Comparison of ENCODE assay signal across 16 cellular contexts in the genomic region with DNA sequence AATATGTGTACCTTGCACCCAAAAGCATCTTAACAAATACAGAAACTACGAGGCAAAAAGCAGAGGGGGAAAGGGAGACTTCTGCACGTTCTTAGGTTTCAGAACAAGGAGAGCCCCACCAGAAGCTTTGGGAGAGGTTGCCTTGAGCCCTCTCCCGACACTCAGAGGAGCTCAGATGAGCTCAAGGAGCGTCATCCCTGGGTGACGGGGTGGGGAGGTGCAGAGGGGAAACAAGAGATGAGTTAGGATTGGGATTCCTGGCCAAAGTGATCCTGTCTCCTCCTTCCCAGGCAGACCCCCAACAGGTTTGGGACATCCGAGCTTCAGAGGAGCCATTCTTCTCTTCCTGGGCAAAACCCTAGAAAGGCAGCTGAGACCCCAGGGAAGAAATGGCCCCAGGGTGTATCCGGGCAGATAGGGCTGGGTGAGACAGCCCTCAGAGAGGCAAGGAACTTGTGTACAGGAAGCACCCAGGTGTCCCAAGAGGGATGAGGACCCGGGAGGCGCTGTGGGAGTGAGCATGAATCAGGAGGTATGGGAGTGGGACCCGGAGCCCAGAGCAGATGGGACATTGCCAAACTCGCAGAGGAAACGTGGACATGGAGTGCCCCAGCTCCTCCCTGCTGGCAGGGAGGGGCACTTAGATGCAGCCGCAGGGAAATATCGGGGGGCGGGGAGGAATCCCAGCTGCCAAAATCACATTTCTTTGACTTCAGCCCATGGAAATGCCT. TPM values are rescaled to one million over a fixed set of nuclear protein-coding genes. Genes with fewer than 3 reads are reported as not detected.
A peak's percentile ranks its signal among the peaks of the same experiment; 100 is the strongest.
DNase-seq lines count a peak whose midpoint lies in the region; ATAC-seq and TF ChIP-seq lines count a peak whose summit lies in the region.
"Had no signal": no experiment of that assay in that cellular context is flagged by ENCODE, and none has a peak within 500 bp of the region (broad histone marks: within the 10 kb centered on the region; RNA-seq: fewer than 3 reads in every experiment).

No MANE protein-coding gene starts in this region.

- no peaks in the 10 kb centered on the region for H4K20me1 ChIP-seq in SK-N-SH (ENCODE audit: insufficient read depth)

- H3K4me2 ChIP-seq in SK-N-SH = no peak overlapping the region

- no peak for ATAC-seq in SK-N-SH treated with all-trans-retinoic acid at 6 μM for 48 hours
- ATAC-seq: activated T-helper 17 cell treated with anti-CD3 and anti-CD28 coated beads, Interleukin-2, amount 50 U/mL, for 72 hours had no signal

- no peak for TF ChIP-seq RAD21 in SK-N-SH (IDR thresholded peaks at IDR 0.05; ENCODE audit: low read length)

- H3K79me2 ChIP-seq in SK-N-SH (ENCODE audit: insufficient read depth) = no peaks in the 10 kb centered on the region

- POLR2A ChIA-PET in SK-N-SH (lab: Yijun Ruan, JAX) = interaction anchor here (0.7 kb wide), 1 partner anchor 13 kb away, joined by 3 read pairs; the partner anchor contains the start of gene C1QTNF6
- POLR2A ChIA-PET in RWPE1 (lab: Yijun Ruan, JAX; ENCODE audit: low non-redundant PET) = no interaction called here

- no peaks in the 10 kb centered on the region for H3F3A ChIP-seq in SK-N-SH (replicated peaks; ENCODE audit: insufficient read depth)

- DNase-seq in SK-N-SH (peak; percentile 8), RWPE1 (ENCODE audit: low spot score) (no peak), islet precursor cell (peak; percentile 39), NCI-H2171 (lab: John Stamatoyannopoulos, UW) (no peak), SW480 (ENCODE audit: low spot score) (no peak), NCI-H2081 treated with DMSO at 0.1 percent for 48 hours (lab: John Stamatoyannopoulos, UW) (no peak)
- DNase-seq: activated CD4-positive, alpha-beta T cell treated with anti-CD3 and anti-CD28 coated beads, Interleukin-2, amount 10 ng/mL, durations not matched to agents 7 days and 5 days; NCI-H2107; NCI-H774; stimulated activated naive CD4-positive, alpha-beta T cell treated with Interleukin-2 at 50 U/mL for 16 hours had no signal

- H2AFZ ChIP-seq in SK-N-SH (ENCODE audit: low read depth) = no peak overlapping the region

- TF ChIP-seq CTCF in SK-N-SH (IDR thresholded peaks at IDR 0.05) (no peak), RWPE1 (conservative IDR thresholded peaks at IDR 0.05; ENCODE audit: low read depth) (no peak)

- H3K27me3 ChIP-seq in SK-N-SH (ENCODE audit: insufficient read depth) = no peaks in the 10 kb centered on the region

- 86% methylated on average over 14 of the region's 15 CpGs for WGBS in SK-N-SH (ENCODE audit: low lambda C conversion rate)

- TF ChIP-seq EP300 in SK-N-SH (IDR thresholded peaks at IDR 0.05; ENCODE audit: borderline replicate concordance in 1 of 2, low read depth in 1 of 2, low read length in 1 of 2) = no peak

- CTCF ChIA-PET in SK-N-SH (lab: Yijun Ruan, JAX) = interaction anchor here (0.8 to 19.4 kb wide), 4 partner anchors 10 to 374 kb away, joined by 3 to 190 read pairs (median 5); no protein-coding TSS in a partner anchor
- CTCF ChIA-PET in RWPE1 (lab: Yijun Ruan, JAX) = interaction anchor here (0.6 kb wide), 1 partner anchor 92 kb away, joined by 3 read pairs; no protein-coding TSS in a partner anchor

- no peaks in the 10 kb centered on the region for H3K9me2 ChIP-seq in SK-N-SH

- peaks cover 0 to 2% of the 10 kb centered on the region in 2 experiments for H3K36me3 ChIP-seq in SK-N-SH (replicated peaks in 1 of 2; ENCODE audit: control insufficient read depth in 1 of 2, insufficient read depth in 2 of 2, low read length in 1 of 2)

- no peak overlapping the region for H3K4me3 ChIP-seq in SK-N-SH (ENCODE audit: low read depth in 2 of 2, low read length in 1 of 2)
- H3K4me3 ChIP-seq in skin epidermis = no peak overlapping the region
- H3K4me3 ChIP-seq: lung had no signal

- H3K9me3 ChIP-seq in SK-N-SH = no peaks in the 10 kb centered on the region

- no peak overlapping the region for H3K9ac ChIP-seq in SK-N-SH

- H3K27ac ChIP-seq in SK-N-SH (ENCODE audit: low read depth in 2 of 2, low read length in 1 of 2) = no peak overlapping the region; a peak in 1 of 4 replicates
- peak overlapping the region; percentile 73 for H3K27ac ChIP-seq in RWPE1
- peak overlapping the region in 18 of 21 experiments; percentile 12 to 86 (median 61) for H3K27ac ChIP-seq in skin epidermis
- H3K27ac ChIP-seq: 22Rv1 had no signal

- peaks cover 0 to 41% of the 10 kb centered on the region in 2 experiments; a peak in 1 of 4 replicates for H3K4me1 ChIP-seq in SK-N-SH (ENCODE audit: control insufficient read depth in 1 of 2, insufficient read depth in 2 of 2, low read depth in 1 of 2, low read length in 1 of 2)

TF ChIP-seq in SK-N-SH, 30 proteins besides CTCF, POLR2A, EP300 and RAD21 (continues in another document):
- no peak for TF ChIP-seq RFX5 (IDR thresholded peaks at IDR 0.05; ENCODE audit: low read length)
- no peak for TF ChIP-seq PBX3 (IDR thresholded peaks at IDR 0.05)

TF ChIP-seq in SK-N-SH treated with all-trans-retinoic acid at 6 μM for 48 hours, 23 proteins besides CTCF, POLR2A, EP300 and RAD21:
- TF ChIP-seq TCF4 (CRISPR knock-in tag; IDR thresholded peaks at IDR 0.05; ENCODE audit: borderline replicate concordance) (no peak), ZC3H10 (CRISPR knock-in tag; IDR thresholded peaks at IDR 0.05) (no peak), ZNF565 (CRISPR knock-in tag; conservative IDR thresholded peaks at IDR 0.05; ENCODE audit: low read depth) (no peak), ZFP3 (CRISPR knock-in tag; IDR thresholded peaks at IDR 0.05) (no peak), ZNF70 (CRISPR knock-in tag; IDR thresholded peaks at IDR 0.05) (no peak), POU6F1 (CRISPR knock-in tag; IDR thresholded peaks at IDR 0.05; ENCODE audit: borderline replicate concordance, low read depth) (no peak), GLIS3 (CRISPR knock-in tag; IDR thresholded peaks at IDR 0.05) (no peak), PPARA (CRISPR knock-in tag; IDR thresholded peaks at IDR 0.05; ENCODE audit: borderline replicate concordance) (no peak), ARNTL (CRISPR knock-in tag; IDR thresholded peaks at IDR 0.05; ENCODE audit: borderline replicate concordance, low read depth) (no peak)
- TF ChIP-seq, protein P1, sequence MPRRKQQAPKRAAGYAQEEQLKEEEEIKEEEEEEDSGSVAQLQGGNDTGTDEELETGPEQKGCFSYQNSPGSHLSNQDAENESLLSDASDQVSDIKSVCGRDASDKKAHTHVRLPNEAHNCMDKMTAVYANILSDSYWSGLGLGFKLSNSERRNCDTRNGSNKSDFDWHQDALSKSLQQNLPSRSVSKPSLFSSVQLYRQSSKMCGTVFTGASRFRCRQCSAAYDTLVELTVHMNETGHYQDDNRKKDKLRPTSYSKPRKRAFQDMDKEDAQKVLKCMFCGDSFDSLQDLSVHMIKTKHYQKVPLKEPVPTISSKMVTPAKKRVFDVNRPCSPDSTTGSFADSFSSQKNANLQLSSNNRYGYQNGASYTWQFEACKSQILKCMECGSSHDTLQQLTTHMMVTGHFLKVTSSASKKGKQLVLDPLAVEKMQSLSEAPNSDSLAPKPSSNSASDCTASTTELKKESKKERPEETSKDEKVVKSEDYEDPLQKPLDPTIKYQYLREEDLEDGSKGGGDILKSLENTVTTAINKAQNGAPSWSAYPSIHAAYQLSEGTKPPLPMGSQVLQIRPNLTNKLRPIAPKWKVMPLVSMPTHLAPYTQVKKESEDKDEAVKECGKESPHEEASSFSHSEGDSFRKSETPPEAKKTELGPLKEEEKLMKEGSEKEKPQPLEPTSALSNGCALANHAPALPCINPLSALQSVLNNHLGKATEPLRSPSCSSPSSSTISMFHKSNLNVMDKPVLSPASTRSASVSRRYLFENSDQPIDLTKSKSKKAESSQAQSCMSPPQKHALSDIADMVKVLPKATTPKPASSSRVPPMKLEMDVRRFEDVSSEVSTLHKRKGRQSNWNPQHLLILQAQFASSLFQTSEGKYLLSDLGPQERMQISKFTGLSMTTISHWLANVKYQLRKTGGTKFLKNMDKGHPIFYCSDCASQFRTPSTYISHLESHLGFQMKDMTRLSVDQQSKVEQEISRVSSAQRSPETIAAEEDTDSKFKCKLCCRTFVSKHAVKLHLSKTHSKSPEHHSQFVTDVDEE (CRISPR knock-in tag; IDR thresholded peaks at IDR 0.05) = no peak
TF ChIP-seq in SK-N-SH treated with all-trans-retinoic acid at 6 μM for 48 hours: peak in this region for 0.

RNA-seq across cellular contexts. Expression of gene C1QTNF6, which starts 12.5 kb away (rescaled TPM):
- 47.4 and 47.7 TPM in 2 replicates for polyA plus RNA-seq in SK-N-SH (2012; rRNA removed)
- 20.7 and 30.3 TPM in 2 replicates for polyA plus RNA-seq in SK-N-SH (2012; cell fraction: cytosol; rRNA removed)
- 103 and 122 TPM in 2 replicates for polyA plus RNA-seq in SK-N-SH (2012; cell fraction: nucleus; rRNA removed)

RNA-seq across cellular contexts. Expression of gene IL2RB, which starts 25.9 kb away (rescaled TPM):
- 0.33 and 0.39 TPM in 2 replicates for polyA plus RNA-seq in SK-N-SH (2012; rRNA removed)
- 0.18 and 0.42 TPM in 2 replicates for polyA plus RNA-seq in SK-N-SH (2012; cell fraction: cytosol; rRNA removed)
- 0.42 and 0.60 TPM in 2 replicates for polyA plus RNA-seq in SK-N-SH (2012; cell fraction: nucleus; rRNA removed)

RNA-seq across cellular contexts. Expression of gene SSTR3, which starts 36.7 kb away (rescaled TPM):
- 0.02 TPM in 1 of 2 replicates, not detected in the other for polyA plus RNA-seq in SK-N-SH (2012; rRNA removed)
- polyA plus RNA-seq in SK-N-SH (2012; cell fraction: cytosol; rRNA removed) = 0.03 TPM in 2 replicates
- 0.01 and 0.04 TPM in 2 replicates for polyA plus RNA-seq in SK-N-SH (2012; cell fraction: nucleus; rRNA removed)
- polyA plus RNA-seq: fibroblast of lung had no signal

Comparison
In these comparisons a context has a peak if more than half of its experiments do, and no peak if none do; other contexts are left out.
1. DNase-seq: peak in SK-N-SH (single experiment) and islet precursor cell (single experiment); none in RWPE1 (single experiment), NCI-H2171 (single experiment), SW480 (single experiment) and NCI-H2081 treated with DMSO at 0.1 percent for 48 hours (single experiment).
2. H3K27ac ChIP-seq: peak in RWPE1 (single experiment) and skin epidermis (18 of 21); none in SK-N-SH (0 of 2).